Comparison of ENCODE assay signal across 8 cellular contexts in the genomic region with DNA sequence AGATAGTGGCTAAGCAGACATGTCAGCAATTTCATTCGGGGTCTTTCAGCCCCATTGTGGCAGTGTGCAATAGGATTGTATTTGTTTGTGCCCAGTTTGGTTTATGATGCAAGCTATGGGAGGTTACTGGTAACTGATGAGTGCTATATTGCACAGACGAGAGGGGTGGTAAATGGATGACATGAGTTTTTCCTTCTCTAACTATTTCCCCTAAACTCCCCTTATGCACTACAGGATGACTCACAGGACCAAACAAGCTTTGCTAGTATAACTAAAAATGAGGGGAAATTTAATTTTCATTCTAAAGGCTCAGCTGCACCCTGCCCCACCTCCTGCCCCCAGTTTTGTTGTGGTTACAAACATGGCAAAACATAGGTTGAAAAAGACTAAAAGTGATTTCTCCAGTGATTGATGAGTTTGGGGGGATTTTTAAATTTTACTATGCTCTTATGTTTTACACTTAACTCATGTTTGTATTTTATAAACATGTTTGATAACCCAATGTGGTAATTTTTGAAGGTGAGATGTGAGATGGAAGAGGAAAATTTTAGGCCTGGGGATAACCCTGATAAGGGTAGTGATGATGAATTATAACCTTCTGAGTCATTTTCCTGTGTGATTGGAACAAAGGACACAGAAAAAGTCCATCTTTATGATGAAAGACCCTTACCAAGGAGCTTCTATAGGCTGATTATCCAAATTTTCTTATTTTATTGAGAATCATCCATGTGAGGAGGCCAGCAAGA.
DNase-seq lines count a peak whose midpoint lies in the region; ATAC-seq and TF ChIP-seq lines count a peak whose summit lies in the region.

No MANE protein-coding gene starts in this region.

- peaks cover 60% of the 10 kb centered on the region for H3K9me3 Mint-ChIP-seq in activated naive CD8-positive, alpha-beta T cell treated with anti-CD3 and anti-CD28 coated beads for 36 hours

- peaks cover 20% of the 10 kb centered on the region for H3K4me1 ChIP-seq in skeletal muscle satellite cell (ENCODE audit: control insufficient read depth, insufficient read depth, low read length)

- H3K36me3 Mint-ChIP-seq in activated naive CD8-positive, alpha-beta T cell treated with anti-CD3 and anti-CD28 coated beads for 36 hours, result peaks cover 68% of the 10 kb centered on the region

- H3K4me2 ChIP-seq in skeletal muscle satellite cell (ENCODE audit: low read length), result peak overlapping the region; percentile 59

- H3K27me3 Mint-ChIP-seq in activated naive CD8-positive, alpha-beta T cell treated with anti-CD3 and anti-CD28 coated beads for 36 hours, result peaks cover 1% of the 10 kb centered on the region

- TF ChIP-seq CTCF in NB4 (IDR thresholded peaks at IDR 0.05; ENCODE audit: low read depth, low read length), result no peak

- H3K4me1 Mint-ChIP-seq in activated naive CD8-positive, alpha-beta T cell treated with anti-CD3 and anti-CD28 coated beads for 36 hours, result peaks cover 47% of the 10 kb centered on the region

- peaks cover 22% of the 10 kb centered on the region for H3K9me3 ChIP-seq in skeletal muscle satellite cell (replicated peaks; ENCODE audit: low read length)

- H3K4me3 Mint-ChIP-seq in activated naive CD8-positive, alpha-beta T cell treated with anti-CD3 and anti-CD28 coated beads for 36 hours, result peak overlapping the region; percentile 69

- DNase-seq in ELR (ENCODE audit: low read depth) (peak; percentile 75), NB4 (ENCODE audit: low read depth) (peak; percentile 84), DMS153 (lab: John Stamatoyannopoulos, UW) (no peak), NCI-H2029 (lab: John Stamatoyannopoulos, UW) (no peak), SHP77 (lab: John Stamatoyannopoulos, UW) (no peak)
- DNase-seq in activated naive CD8-positive, alpha-beta T cell treated with anti-CD3 and anti-CD28 coated beads for 36 hours, result peak; percentile 71

- H3K36me3 ChIP-seq in skeletal muscle satellite cell (ENCODE audit: insufficient read depth, low read length), result no peaks in the 10 kb centered on the region

- H3K27me3 ChIP-seq in skeletal muscle satellite cell (ENCODE audit: control insufficient read depth, insufficient read depth, low read length), result no peaks in the 10 kb centered on the region

- H3K4me3 ChIP-seq in NB4 (ENCODE audit: low read depth, low read length) (no peak overlapping the region), skeletal muscle satellite cell (ENCODE audit: low read length) (no peak overlapping the region)

- H3K27ac Mint-ChIP-seq in activated naive CD8-positive, alpha-beta T cell treated with anti-CD3 and anti-CD28 coated beads for 36 hours, result peak overlapping the region; percentile 97

- no peak for ATAC-seq in HG03342 (IDR thresholded peaks at IDR 0.05; ENCODE audit: unreplicated experiment)

- no peak for TF ChIP-seq POLR2A in NB4 (IDR thresholded peaks at IDR 0.05; ENCODE audit: extremely low read depth, insufficient read length)

- H3K9ac ChIP-seq in skeletal muscle satellite cell (ENCODE audit: low read depth, low read length), result peak overlapping the region; percentile 29

Comparison
In these comparisons a context has a peak if more than half of its experiments do, and no peak if none do; other contexts are left out.
1. DNase-seq: peak in ELR (single experiment), NB4 (single experiment) and activated naive CD8-positive, alpha-beta T cell treated with anti-CD3 and anti-CD28 coated beads for 36 hours (single experiment); none in DMS153 (single experiment), NCI-H2029 (single experiment) and SHP77 (0 of 2).